In the genomic region with DNA sequence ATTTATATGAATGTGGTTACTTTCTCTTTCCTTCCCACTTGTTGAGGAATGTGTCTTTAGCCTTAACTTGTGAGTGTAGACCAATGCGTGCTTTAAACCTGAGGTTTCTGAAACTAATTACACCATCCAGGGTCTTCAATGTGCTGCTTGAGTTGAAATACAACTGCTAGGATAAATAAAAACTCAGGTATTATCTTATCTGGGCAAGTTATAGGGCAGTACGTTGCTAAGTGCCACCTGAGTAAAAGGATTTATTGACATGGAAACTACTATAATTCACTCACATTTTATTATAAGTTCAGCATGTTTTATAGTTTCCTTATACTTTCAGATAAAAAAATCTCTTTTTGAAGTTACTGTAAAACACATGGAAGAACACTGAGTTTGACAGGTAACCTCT, we compare ENCODE assay signal across 26 cellular contexts.
DNase-seq lines count a peak whose midpoint lies in the region; ATAC-seq and TF ChIP-seq lines count a peak whose summit lies in the region.
"Had no signal": no experiment of that assay in that cellular context is flagged by ENCODE, and none has a peak within 500 bp of the region (broad histone marks: within the 10 kb centered on the region; RNA-seq: fewer than 3 reads in every experiment).

No MANE protein-coding gene starts in this region.

- TF ChIP-seq CTCF in mucosa of descending colon (IDR thresholded peaks at IDR 0.05): no peak

- intact Hi-C loops in left colon (cut with DNase I, micrococcal nuclease) (no loop called here), mucosa of descending colon (cut with DNase I, micrococcal nuclease) (no loop called here)

- no peak for DNase-seq in left colon
- no peak for DNase-seq in mucosa of descending colon
- no peak for DNase-seq in CD1c-positive myeloid dendritic cell (ENCODE audit: extremely low spot score)
- DNase-seq in kidney tubule cell (ENCODE audit: low spot score): no peak
- DNase-seq: 8988T; ACHN; AML-193; BE2C; C1 segment of cervical spinal cord; Caco-2; Calu3; CD4-positive, alpha-beta memory T cell; CD4-positive, alpha-beta T cell; CD4-positive, CD25-positive, alpha-beta regulatory T cell; CD8-positive, alpha-beta memory T cell; CD8-positive, alpha-beta T cell; COR-L47; DMS 273 treated with DMSO at 0.1 percent for 48 hours; DMS153; DMS79; DMS79 treated with DMSO at 0.1 percent for 48 hours; DND-41; EL had no signal

- H3K36me3 ChIP-seq in mucosa of descending colon (ENCODE audit: low read depth): no peaks in the 10 kb centered on the region
- H3K36me3 ChIP-seq: BE2C; BLaER1; BLaER1 treated with 17β-estradiol and CSF1 and Interleukin-3, amounts not matched to agents 10 nM and 100 nM had no signal

- no peaks in the 10 kb centered on the region for H3K4me1 ChIP-seq in mucosa of descending colon (ENCODE audit: low read depth)
- H3K4me1 ChIP-seq: A549; BE2C; BLaER1; BLaER1 treated with 17β-estradiol and CSF1 and Interleukin-3, amounts not matched to agents 10 nM and 100 nM; Caco-2 had no signal

- no peak overlapping the region for H3K4me3 ChIP-seq in mucosa of descending colon
- H3K4me3 ChIP-seq: A549; BLaER1; BLaER1 treated with 17β-estradiol and CSF1 and Interleukin-3, amounts not matched to agents 10 nM and 100 nM had no signal

- peaks cover 18% of the 10 kb centered on the region for H3K9me3 ChIP-seq in mucosa of descending colon
- H3K9me3 ChIP-seq: BE2C had no signal

- peak; percentile 59 for ATAC-seq in left colon
- ATAC-seq in mucosa of descending colon: peak; percentile 53
- ATAC-seq: A549; CD8-positive, alpha-beta T cell had no signal
